In the genomic region with DNA sequence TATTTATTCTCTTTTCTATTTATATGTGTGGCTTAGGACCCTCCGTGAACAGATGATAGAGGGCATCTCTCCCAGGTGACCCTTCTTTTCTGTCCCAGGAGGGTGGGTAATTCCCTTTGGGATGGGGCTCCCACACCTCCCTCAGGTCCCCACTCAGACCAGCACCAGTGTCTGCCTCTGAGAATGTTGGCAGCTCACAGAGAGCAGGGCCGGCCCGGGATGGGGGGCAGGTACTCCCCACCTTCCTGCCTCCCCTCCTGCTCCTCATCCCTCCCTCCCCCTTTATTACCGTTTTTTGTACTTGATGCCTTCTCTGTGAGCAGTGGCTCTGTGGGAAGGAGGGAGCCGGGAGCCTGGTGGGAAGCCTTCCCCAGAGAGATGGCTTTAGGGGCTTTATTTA, we compare ENCODE assay signal across 16 cellular contexts. TPM values are rescaled to one million over a fixed set of nuclear protein-coding genes. Genes with fewer than 3 reads are reported as not detected.
DNase-seq lines count a peak whose midpoint lies in the region; ATAC-seq lines count a peak whose summit lies in the region.
"Had no signal": no experiment of that assay in that cellular context is flagged by ENCODE, and none has a peak within 500 bp of the region (broad histone marks: within the 10 kb centered on the region; RNA-seq: fewer than 3 reads in every experiment).

No MANE protein-coding gene starts in this region.

- H3K36me3 Mint-ChIP-seq in activated naive CD4-positive, alpha-beta T cell treated with anti-CD3 and anti-CD28 coated beads, Interleukin-2, amount 10 ng/mL, durations not matched to agents 7 days and 5 days = peaks cover 52% of the 10 kb centered on the region
- peaks cover 28% of the 10 kb centered on the region for H3K36me3 Mint-ChIP-seq in T-cell

- H3K27me3 Mint-ChIP-seq in activated naive CD4-positive, alpha-beta T cell treated with anti-CD3 and anti-CD28 coated beads, Interleukin-2, amount 10 ng/mL, durations not matched to agents 7 days and 5 days = no peaks in the 10 kb centered on the region
- H3K27me3 Mint-ChIP-seq in T-cell = no peaks in the 10 kb centered on the region
- H3K27me3 Mint-ChIP-seq: CD8-positive, alpha-beta memory T cell had no signal

- no peaks in the 10 kb centered on the region for H3K27me3 ChIP-seq in layer of hippocampus (ENCODE audit: control insufficient read depth, insufficient read depth, low read length)
- H3K27me3 ChIP-seq: heart left ventricle had no signal

- H3K27ac Mint-ChIP-seq in activated naive CD4-positive, alpha-beta T cell treated with anti-CD3 and anti-CD28 coated beads, Interleukin-2, amount 10 ng/mL, durations not matched to agents 7 days and 5 days = peak overlapping the region; percentile 95
- H3K27ac Mint-ChIP-seq in T-cell = peak overlapping the region; percentile 79 to 99

- CTCF ChIA-PET in activated naive CD4-positive, alpha-beta T cell treated with anti-CD3 and anti-CD28 coated beads, Interleukin-2, amount 10 ng/mL, durations not matched to agents 7 days and 5 days (lab: Charles Lee) = interaction anchor here (2.0 kb wide), 1 partner anchor 80 kb away, joined by 5 read pairs; no protein-coding TSS in a partner anchor
- CTCF ChIA-PET in T-cell (lab: Charles Lee) = interaction anchor here (0.5 to 1.4 kb wide), 2 partner anchors 10 to 80 kb away, joined by 3 read pairs; a partner anchor contains a TSS

- no peak for ATAC-seq in T-cell (replicated peaks in 1 of 4)
- no peak for ATAC-seq in HG02884 (IDR thresholded peaks at IDR 0.05; ENCODE audit: unreplicated experiment)
- ATAC-seq: GM12878 had no signal

- POLR2A ChIA-PET in T-cell (lab: Charles Lee) = no interaction called here

- peaks cover 55% of the 10 kb centered on the region for H3K4me1 Mint-ChIP-seq in activated naive CD4-positive, alpha-beta T cell treated with anti-CD3 and anti-CD28 coated beads, Interleukin-2, amount 10 ng/mL, durations not matched to agents 7 days and 5 days
- peaks cover 37 to 50% (median 46%) of the 10 kb centered on the region in 3 donors for H3K4me1 Mint-ChIP-seq in T-cell

- H3K27ac ChIP-seq in layer of hippocampus (ENCODE audit: low read depth, low read length) (peak overlapping the region; percentile 63), substantia nigra (ENCODE audit: low read depth, low read length, poor library complexity, severe bottlenecking) (peak overlapping the region; percentile 68)

- no peak for DNase-seq in activated naive CD4-positive, alpha-beta T cell treated with anti-CD3 and anti-CD28 coated beads, Interleukin-2, amount 10 ng/mL, durations not matched to agents 7 days and 5 days
- DNase-seq in activated naive CD4-positive, alpha-beta T cell treated with Interleukin-2 at 50 U/mL for 16 hours = no peak
- DNase-seq in T-cell (no peak), substantia nigra (lab: John Stamatoyannopoulos, UW) (no peak), MV-4-11 (lab: John Stamatoyannopoulos, UW) (no peak)
- DNase-seq: activated CD4-positive, alpha-beta T cell treated with anti-CD3 and anti-CD28 coated beads, Interleukin-2, amount 50 U/mL, for 1 hour; activated T-cell treated with anti-CD3 and anti-CD28 coated beads, Interleukin-2, amount 50 U/mL, for 1 hour; CD8-positive, alpha-beta memory T cell; IMR-90; NCI-H1417; NCI-H524 had no signal

- H3K9me3 Mint-ChIP-seq in activated naive CD4-positive, alpha-beta T cell treated with anti-CD3 and anti-CD28 coated beads, Interleukin-2, amount 10 ng/mL, durations not matched to agents 7 days and 5 days = no peaks in the 10 kb centered on the region
- no peaks in the 10 kb centered on the region for H3K9me3 Mint-ChIP-seq in T-cell
- H3K9me3 Mint-ChIP-seq: CD8-positive, alpha-beta memory T cell had no signal

- H3K4me3 Mint-ChIP-seq in activated naive CD4-positive, alpha-beta T cell treated with anti-CD3 and anti-CD28 coated beads, Interleukin-2, amount 10 ng/mL, durations not matched to agents 7 days and 5 days = no peak overlapping the region
- peak overlapping the region in 1 of 3 donors; percentile 76 for H3K4me3 Mint-ChIP-seq in T-cell

RNA-seq across cellular contexts. Expression of a gene that starts 4.8 kb away (rescaled TPM):
- total RNA-seq in T-cell = 10 to 100 TPM; 30.0 to 68.5 (median 56.7) TPM

RNA-seq across cellular contexts. Expression of a gene that starts 9.5 kb away (rescaled TPM):
- total RNA-seq in T-cell = 10 to 100 TPM; 18.9 to 36.4 (median 30.6) TPM

RNA-seq across cellular contexts. Expression of a gene that starts 14.9 kb away (rescaled TPM):
- 10 to 100 TPM; 21.7 to 54.2 (median 43.9) TPM for total RNA-seq in T-cell

RNA-seq across cellular contexts. Expression of a gene that starts 31.9 kb away (rescaled TPM):
- total RNA-seq in T-cell = 10 to 100 TPM in 3 of 5 donors, 1 to 10 TPM in 2; 6.7 to 17.8 (median 12.3) TPM

RNA-seq across cellular contexts. Expression of a gene that starts 32.3 kb away (rescaled TPM):
- under 1 TPM in 1 of 5 donors, not detected in 4; 0.09 TPM for total RNA-seq in T-cell
- total RNA-seq: dermis microvascular lymphatic vessel endothelial cell, GM12878 had no signal
